In genomic region chrX:21932277-21932996, GRCh38 we compare ENCODE assay signal across 9 cellular contexts. TPM values are rescaled to one million over a fixed set of nuclear protein-coding genes. Genes with fewer than 3 reads are reported as not detected.
DNase-seq lines count a peak whose midpoint lies in the region; ATAC-seq and TF ChIP-seq lines count a peak whose summit lies in the region.
"Had no signal": no experiment of that assay in that cellular context is flagged by ENCODE, and none has a peak within 500 bp of the region (broad histone marks: within the 10 kb centered on the region; RNA-seq: fewer than 3 reads in every experiment).

No MANE protein-coding gene starts in this region.

- peak overlapping the region; percentile 39 to 88; a peak in 3 of 4 replicates for H3K27ac ChIP-seq in SK-N-SH (ENCODE audit: low read depth in 2 of 2, low read length in 1 of 2)
- H3K27ac ChIP-seq in uterus: peak overlapping the region in 1 of 2 donors; percentile 28
- H3K27ac ChIP-seq: neutrophil had no signal

- no peak for TF ChIP-seq RAD21 in SK-N-SH (IDR thresholded peaks at IDR 0.05; ENCODE audit: low read length)

- H3K9me3 ChIP-seq in SK-N-SH (no peaks in the 10 kb centered on the region), uterus (no peaks in the 10 kb centered on the region)
- H3K9me3 ChIP-seq: neutrophil had no signal

- peak; percentile 41 for TF ChIP-seq CTCF in SK-N-SH (IDR thresholded peaks at IDR 0.05)
- no peak for TF ChIP-seq CTCF in fibroblast of villous mesenchyme (IDR thresholded peaks at IDR 0.05; ENCODE audit: insufficient read depth, low read depth, low read length)
- TF ChIP-seq CTCF in uterus (IDR thresholded peaks at IDR 0.05): no peak

- no peaks in the 10 kb centered on the region for H3K79me2 ChIP-seq in SK-N-SH (ENCODE audit: insufficient read depth)

- TF ChIP-seq EP300 in SK-N-SH (IDR thresholded peaks at IDR 0.05; ENCODE audit: borderline replicate concordance in 1 of 2, low read depth in 1 of 2, low read length in 1 of 2): peak in 1 of 2 experiments; percentile 43; a peak in 1 of 4 replicates

- H3K4me2 ChIP-seq in SK-N-SH: peak overlapping the region; percentile 48; the same call in 1 of the 2 replicates

- H4K20me1 ChIP-seq in SK-N-SH (ENCODE audit: insufficient read depth): no peaks in the 10 kb centered on the region

- peaks cover 0 to 8% of the 10 kb centered on the region in 2 experiments; a peak in 2 of 4 replicates for H3K4me1 ChIP-seq in SK-N-SH (ENCODE audit: control insufficient read depth in 1 of 2, insufficient read depth in 2 of 2, low read depth in 1 of 2, low read length in 1 of 2)
- no peaks in the 10 kb centered on the region for H3K4me1 ChIP-seq in uterus

- peak overlapping the region; percentile 81; the same call in 1 of the 2 replicates for H2AFZ ChIP-seq in SK-N-SH (ENCODE audit: low read depth)

- H3K9ac ChIP-seq in SK-N-SH: peak overlapping the region; percentile 40; the same call in 1 of the 2 replicates

- TF ChIP-seq POLR2A in uterus (IDR thresholded peaks at IDR 0.05): no peak

- no peaks in the 10 kb centered on the region for H3K36me3 ChIP-seq in SK-N-SH (replicated peaks in 1 of 2; ENCODE audit: control insufficient read depth in 1 of 2, insufficient read depth in 2 of 2, low read length in 1 of 2)
- H3K36me3 ChIP-seq in uterus: no peaks in the 10 kb centered on the region
- H3K36me3 ChIP-seq: neutrophil had no signal

- peak; percentile 4 for DNase-seq in SKM-1 (lab: John Stamatoyannopoulos, UW; ENCODE audit: unreplicated experiment)
- no peak for DNase-seq in SKM-1 treated with dmso at 0.1 percent for 144 hours (lab: John Stamatoyannopoulos, UW; ENCODE audit: unreplicated experiment)
- DNase-seq in SK-N-SH: no peak
- peak; percentile 79 for DNase-seq in fibroblast of villous mesenchyme (ENCODE audit: low read depth)
- DNase-seq in stimulated activated naive CD8-positive, alpha-beta T cell treated with anti-CD3 and anti-CD28 coated beads, Interleukin-15, Interleukin-2, amounts not matched to agents 100 U/mL and 50 U/mL, for 24 hours: no peak
- no peak for DNase-seq in uterus

- intact Hi-C loops in uterus (cut with DNase I; ENCODE audit: low total_unique reads): no loop called here

- 31% methylated on average over 10 of the region's 10 CpGs for WGBS in SK-N-SH (ENCODE audit: low lambda C conversion rate)

- POLR2A ChIA-PET in SK-N-SH (lab: Yijun Ruan, JAX): no interaction called here

- H3K27me3 ChIP-seq in SK-N-SH (ENCODE audit: insufficient read depth): no peaks in the 10 kb centered on the region
- H3K27me3 ChIP-seq in uterus: no peaks in the 10 kb centered on the region
- H3K27me3 ChIP-seq: neutrophil had no signal

- no peaks in the 10 kb centered on the region for H3K9me2 ChIP-seq in SK-N-SH

- CTCF ChIA-PET in SK-N-SH (lab: Yijun Ruan, JAX): interaction anchor here (1.3 kb wide), 1 partner anchor 53 kb away, joined by 3 read pairs; no protein-coding TSS in a partner anchor

- H3F3A ChIP-seq in SK-N-SH (replicated peaks; ENCODE audit: insufficient read depth): peaks cover 36% of the 10 kb centered on the region

- H3K4me3 ChIP-seq in SK-N-SH (ENCODE audit: low read depth in 2 of 2, low read length in 1 of 2): peak overlapping the region in 1 of 2 experiments; percentile 23; a peak in 1 of 4 replicates
- no peak overlapping the region for H3K4me3 ChIP-seq in fibroblast of villous mesenchyme (ENCODE audit: low read depth, low read length)
- H3K4me3 ChIP-seq in uterus: no peak overlapping the region

- ATAC-seq in stimulated activated naive CD8-positive, alpha-beta T cell treated with anti-CD3 and anti-CD28 coated beads, Interleukin-15, Interleukin-2, amounts not matched to agents 100 U/mL and 50 U/mL, for 24 hours: peak; percentile 62
- ATAC-seq in GM18511 (IDR thresholded peaks at IDR 0.05; ENCODE audit: unreplicated experiment) (no peak), GM21381 (IDR thresholded peaks at IDR 0.05; ENCODE audit: unreplicated experiment) (no peak)

TF ChIP-seq in SK-N-SH, 30 proteins besides CTCF, POLR2A, EP300 and RAD21:
- TF ChIP-seq USF2 (IDR thresholded peaks at IDR 0.05; ENCODE audit: borderline replicate concordance, low read depth, low read length) (no peak), ELF1 (IDR thresholded peaks at IDR 0.05) (peak; percentile 23; the same call in 1 of the 2 replicates), SMC3 (IDR thresholded peaks at IDR 0.05; ENCODE audit: low read depth, low read length) (no peak), GABPA (IDR thresholded peaks at IDR 0.05; ENCODE audit: low read depth) (no peak), EZH2phosphoT487 (IDR thresholded peaks at IDR 0.05; ENCODE audit: borderline replicate concordance, low read depth) (no peak), MXI1 (IDR thresholded peaks at IDR 0.05; ENCODE audit: low read depth, low read length) (no peak), PBX3 (IDR thresholded peaks at IDR 0.05) (peak; percentile 61), FOXM1 (IDR thresholded peaks at IDR 0.05; ENCODE audit: low read depth) (no peak), TEAD4 (IDR thresholded peaks at IDR 0.05; ENCODE audit: borderline replicate concordance, insufficient read depth) (no peak), TCF12 (IDR thresholded peaks at IDR 0.05) (peak; percentile 54), NRF1 (IDR thresholded peaks at IDR 0.05; ENCODE audit: low read depth, low read length) (no peak), RXRA (IDR thresholded peaks at IDR 0.05; ENCODE audit: borderline replicate concordance, low read depth) (0 out of 2 replicates have a peak, but pooled peaks have one; percentile 50), POLR2AphosphoS5 (IDR thresholded peaks at IDR 0.05; ENCODE audit: low read depth, low read length) (peak; percentile 23; the same call in 1 of the 2 replicates), NFIC (IDR thresholded peaks at IDR 0.05; ENCODE audit: borderline replicate concordance) (peak; percentile 63), FOXJ3 (CRISPR knock-in tag; IDR thresholded peaks at IDR 0.05) (no peak), YY1 (IDR thresholded peaks at IDR 0.05; ENCODE audit: low read depth) (no peak), CHD2 (IDR thresholded peaks at IDR 0.05; ENCODE audit: low read length, partially characterized antibody) (no peak), JUND (IDR thresholded peaks at IDR 0.05) (peak; percentile 71), USF1 (IDR thresholded peaks at IDR 0.05; ENCODE audit: borderline replicate concordance, low read depth) (no peak; the same call in 1 of the 2 replicates), FOSL2 (IDR thresholded peaks at IDR 0.05; ENCODE audit: borderline replicate concordance, low read depth) (peak; percentile 61; the same call in 1 of the 2 replicates), RFX5 (IDR thresholded peaks at IDR 0.05; ENCODE audit: low read length) (no peak), RCOR1 (IDR thresholded peaks at IDR 0.05; ENCODE audit: low read length) (no peak), SIN3A (IDR thresholded peaks at IDR 0.05; ENCODE audit: borderline replicate concordance, low read depth, low read length) (no peak)
- TF ChIP-seq, protein P1, sequence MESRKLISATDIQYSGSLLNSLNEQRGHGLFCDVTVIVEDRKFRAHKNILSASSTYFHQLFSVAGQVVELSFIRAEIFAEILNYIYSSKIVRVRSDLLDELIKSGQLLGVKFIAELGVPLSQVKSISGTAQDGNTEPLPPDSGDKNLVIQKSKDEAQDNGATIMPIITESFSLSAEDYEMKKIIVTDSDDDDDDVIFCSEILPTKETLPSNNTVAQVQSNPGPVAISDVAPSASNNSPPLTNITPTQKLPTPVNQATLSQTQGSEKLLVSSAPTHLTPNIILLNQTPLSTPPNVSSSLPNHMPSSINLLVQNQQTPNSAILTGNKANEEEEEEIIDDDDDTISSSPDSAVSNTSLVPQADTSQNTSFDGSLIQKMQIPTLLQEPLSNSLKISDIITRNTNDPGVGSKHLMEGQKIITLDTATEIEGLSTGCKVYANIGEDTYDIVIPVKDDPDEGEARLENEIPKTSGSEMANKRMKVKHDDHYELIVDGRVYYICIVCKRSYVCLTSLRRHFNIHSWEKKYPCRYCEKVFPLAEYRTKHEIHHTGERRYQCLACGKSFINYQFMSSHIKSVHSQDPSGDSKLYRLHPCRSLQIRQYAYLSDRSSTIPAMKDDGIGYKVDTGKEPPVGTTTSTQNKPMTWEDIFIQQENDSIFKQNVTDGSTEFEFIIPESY (IDR thresholded peaks at IDR 0.05; ENCODE audit: borderline replicate concordance, low read depth): no peak
- TF ChIP-seq, protein P2, sequence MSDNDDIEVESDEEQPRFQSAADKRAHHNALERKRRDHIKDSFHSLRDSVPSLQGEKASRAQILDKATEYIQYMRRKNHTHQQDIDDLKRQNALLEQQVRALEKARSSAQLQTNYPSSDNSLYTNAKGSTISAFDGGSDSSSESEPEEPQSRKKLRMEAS (IDR thresholded peaks at IDR 0.05; ENCODE audit: low read depth): peak; percentile 81

RNA-seq across cellular contexts. Expression of gene SMS, which starts 8.1 kb away (rescaled TPM):
- polyA plus RNA-seq in SK-N-SH (2012; rRNA removed): 86.9 and 116 TPM in 2 replicates
- polyA plus RNA-seq in SK-N-SH (2012; cell fraction: cytosol; rRNA removed): 134 and 161 TPM in 2 replicates
- 45.9 and 53.9 TPM in 2 replicates for polyA plus RNA-seq in SK-N-SH (2012; cell fraction: nucleus; rRNA removed)
- total RNA-seq in fibroblast of villous mesenchyme (133 and 190 TPM in 2 replicates), uterus (10 to 100 TPM in 3 of 4 donors, 1 to 10 TPM in 1; 6.4 to 84.3 (median 37.8) TPM)

Comparison
In these comparisons a context has a peak if more than half of its experiments do, and no peak if none do; other contexts are left out.
1. DNase-seq: peak in SKM-1 (single experiment) and fibroblast of villous mesenchyme (single experiment); none in SKM-1 treated with dmso at 0.1 percent for 144 hours (single experiment), SK-N-SH (single experiment), stimulated activated naive CD8-positive, alpha-beta T cell treated with anti-CD3 and anti-CD28 coated beads, Interleukin-15, Interleukin-2, amounts not matched to agents 100 U/mL and 50 U/mL, for 24 hours (single experiment) and uterus (0 of 2).